29 cellular contexts compared by ENCODE assay signal in the genomic region with DNA sequence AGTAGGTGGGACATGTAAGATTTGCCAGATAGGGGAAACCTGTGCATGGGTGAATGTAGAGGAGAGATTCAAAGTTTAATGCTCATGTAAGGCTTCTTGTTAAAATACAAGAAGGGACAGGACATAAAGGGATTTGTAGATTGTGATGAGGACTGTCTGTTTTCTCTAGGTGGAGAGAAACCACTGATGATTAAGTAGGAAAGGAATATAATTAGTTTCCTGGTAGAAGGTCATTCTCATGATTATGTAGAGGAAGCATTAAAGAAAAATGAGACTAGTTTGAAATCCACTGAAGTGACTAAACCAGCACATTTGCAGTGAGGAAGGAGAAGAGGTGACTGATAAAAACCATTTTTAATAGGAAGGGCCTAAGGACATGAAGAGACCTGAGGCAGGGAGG. TPM values are rescaled to one million over a fixed set of nuclear protein-coding genes. Genes with fewer than 3 reads are reported as not detected.
DNase-seq lines count a peak whose midpoint lies in the region; ATAC-seq and TF ChIP-seq lines count a peak whose summit lies in the region.
"Had no signal": no experiment of that assay in that cellular context is flagged by ENCODE, and none has a peak within 500 bp of the region (broad histone marks: within the 10 kb centered on the region; RNA-seq: fewer than 3 reads in every experiment).

No MANE protein-coding gene starts in this region.

- H3K9me3 ChIP-seq in RWPE2 (ENCODE audit: severe bottlenecking) (no peaks in the 10 kb centered on the region), hepatocyte (ENCODE audit: low read depth) (no peaks in the 10 kb centered on the region)
- H3K9me3 ChIP-seq: adrenal gland; BLaER1 treated with 17β-estradiol and CSF1 and Interleukin-3, amounts not matched to agents 10 nM and 100 nM; left lung; tibial nerve had no signal

- H3K4me2 ChIP-seq in hepatocyte, result no peak overlapping the region

- DNase-seq in natural killer cell treated with Interleukin-12 subunit alpha and Interleukin-12 subunit beta and Interleukin-15 and Interleukin-18, amount 100 ng/mL, for 72 hours (ENCODE audit: low spot score), result no peak
- DNase-seq in natural killer cell (no peak), RWPE2 (ENCODE audit: low spot score) (no peak), hepatocyte (ENCODE audit: low spot score) (no peak), foreskin melanocyte (no peak), NCI-H524 treated with DMSO at 0.1 percent for 48 hours (lab: John Stamatoyannopoulos, UW) (no peak)
- DNase-seq: activated CD4-positive, alpha-beta T cell treated with anti-CD3 and anti-CD28 coated beads, Interleukin-2, amount 50 U/mL, for 48 hours; activated gamma-delta T cell; adrenal gland; caudate nucleus; erythroblast; GDM1; left lung; midbrain; NCI-H1092; NCI-H2081 treated with DMSO at 0.1 percent for 48 hours; NK-92 treated with Interleukin-12 subunit alpha and Interleukin-12 subunit beta, amount 100 ng/mL, for 24 hours; posterior cingulate gyrus; stimulated activated CD4-positive, alpha-beta T cell treated with anti-CD3 and anti-CD28 coated beads, Interleukin-2, amount 100 ng/mL, for 24 hours; stimulated activated naive CD8-positive, alpha-beta T cell treated with anti-CD3 and anti-CD28 coated beads, Interleukin-15, Interleukin-2, amounts not matched to agents 100 U/mL and 50 U/mL, for 24 hours had no signal

- H3K9me3 Mint-ChIP-seq in natural killer cell treated with Interleukin-12 subunit alpha and Interleukin-12 subunit beta and Interleukin-15 and Interleukin-18, amount 100 ng/mL, for 72 hours, result peaks cover 9% of the 10 kb centered on the region
- H3K9me3 Mint-ChIP-seq in natural killer cell, result peaks cover 2 to 9% of the 10 kb centered on the region in 2 donors
- H3K9me3 Mint-ChIP-seq: neural crest cell; T-helper 2 cell treated with Interferon-gamma antibody and Interleukin-4, amounts not matched to agents 5 μg/mL and 100 μg/mL, for 36 hours; WTC11 had no signal

- H3K27me3 ChIP-seq in RWPE2 (ENCODE audit: insufficient read depth, poor library complexity, severe bottlenecking) (no peaks in the 10 kb centered on the region), hepatocyte (no peaks in the 10 kb centered on the region)
- H3K27me3 ChIP-seq: adrenal gland; BLaER1 treated with 17β-estradiol and CSF1 and Interleukin-3, amounts not matched to agents 10 nM and 100 nM; left lung; tibial nerve had no signal

- peak overlapping the region; percentile 30 to 77 for H3K27ac Mint-ChIP-seq in natural killer cell treated with Interleukin-12 subunit alpha and Interleukin-12 subunit beta and Interleukin-15 and Interleukin-18, amount 100 ng/mL, for 72 hours
- H3K27ac Mint-ChIP-seq in natural killer cell, result no peak overlapping the region
- H3K27ac Mint-ChIP-seq: T-helper 2 cell treated with Interferon-gamma antibody and Interleukin-4, amounts not matched to agents 5 μg/mL and 100 μg/mL, for 36 hours; WTC11 had no signal

- H3K4me1 ChIP-seq in RWPE2 (ENCODE audit: insufficient read depth, poor library complexity, severe bottlenecking) (peaks cover 17% of the 10 kb centered on the region), hepatocyte (ENCODE audit: insufficient read depth) (peaks cover 4% of the 10 kb centered on the region)
- H3K4me1 ChIP-seq: adrenal gland, left lung had no signal

- H3K27ac ChIP-seq in RWPE2 (ENCODE audit: poor library complexity, severe bottlenecking) (peak overlapping the region; percentile 44), hepatocyte (peak overlapping the region; percentile 35)
- H3K27ac ChIP-seq: adrenal gland, left lung, tibial nerve had no signal

- H3K27me3 Mint-ChIP-seq in natural killer cell treated with Interleukin-12 subunit alpha and Interleukin-12 subunit beta and Interleukin-15 and Interleukin-18, amount 100 ng/mL, for 72 hours, result peaks cover 4 to 9% of the 10 kb centered on the region in 2 donors
- no peaks in the 10 kb centered on the region for H3K27me3 Mint-ChIP-seq in natural killer cell (ENCODE audit: low read depth in 2 of 2)

- no peaks in the 10 kb centered on the region for H3K36me3 ChIP-seq in RWPE2 (ENCODE audit: low read depth)
- no peaks in the 10 kb centered on the region for H3K36me3 ChIP-seq in hepatocyte (replicated peaks; ENCODE audit: insufficient read depth, low read depth)
- H3K36me3 ChIP-seq: adrenal gland; BLaER1 treated with 17β-estradiol and CSF1 and Interleukin-3, amounts not matched to agents 10 nM and 100 nM; left lung; tibial nerve had no signal

- H3K9me2 ChIP-seq in hepatocyte (replicated peaks; ENCODE audit: insufficient read depth), result no peaks in the 10 kb centered on the region

- no peaks in the 10 kb centered on the region for H4K20me1 ChIP-seq in hepatocyte (ENCODE audit: insufficient read depth, poor library complexity, severe bottlenecking)
- H4K20me1 ChIP-seq: BLaER1 treated with 17β-estradiol and CSF1 and Interleukin-3, amounts not matched to agents 10 nM and 100 nM had no signal

- TF ChIP-seq CTCF in natural killer cell (IDR thresholded peaks at IDR 0.05) (no peak), RWPE2 (IDR thresholded peaks at IDR 0.05; ENCODE audit: poor library complexity, severe bottlenecking) (no peak), hepatocyte (IDR thresholded peaks at IDR 0.05; ENCODE audit: poor library complexity) (no peak)

- peak overlapping the region; percentile 20 for H3K4me3 Mint-ChIP-seq in natural killer cell treated with Interleukin-12 subunit alpha and Interleukin-12 subunit beta and Interleukin-15 and Interleukin-18, amount 100 ng/mL, for 72 hours
- H3K4me3 Mint-ChIP-seq in natural killer cell, result no peak overlapping the region
- H3K4me3 Mint-ChIP-seq: neural crest cell; T-helper 2 cell treated with Interferon-gamma antibody and Interleukin-4, amounts not matched to agents 5 μg/mL and 100 μg/mL, for 36 hours; WTC11 had no signal

- H2AFZ ChIP-seq in hepatocyte, result no peak overlapping the region

- no peaks in the 10 kb centered on the region for H3K79me2 ChIP-seq in hepatocyte

- H3K4me3 ChIP-seq in RWPE2 (ENCODE audit: severe bottlenecking) (no peak overlapping the region), hepatocyte (no peak overlapping the region)
- H3K4me3 ChIP-seq: adrenal gland; BLaER1 treated with 17β-estradiol and CSF1 and Interleukin-3, amounts not matched to agents 10 nM and 100 nM; left lung; tibial nerve had no signal

- peaks cover 12 to 28% of the 10 kb centered on the region in 2 donors for H3K4me1 Mint-ChIP-seq in natural killer cell treated with Interleukin-12 subunit alpha and Interleukin-12 subunit beta and Interleukin-15 and Interleukin-18, amount 100 ng/mL, for 72 hours (ENCODE audit: low read depth in 2 of 2)
- no peaks in the 10 kb centered on the region for H3K4me1 Mint-ChIP-seq in natural killer cell

- H3K36me3 Mint-ChIP-seq in natural killer cell treated with Interleukin-12 subunit alpha and Interleukin-12 subunit beta and Interleukin-15 and Interleukin-18, amount 100 ng/mL, for 72 hours, result peaks cover 4% of the 10 kb centered on the region
- H3K36me3 Mint-ChIP-seq in natural killer cell, result no peaks in the 10 kb centered on the region
- H3K36me3 Mint-ChIP-seq: WTC11 had no signal

- intact Hi-C loops in natural killer cell (cut with micrococcal nuclease), result no loop called here

- no peak for ATAC-seq in natural killer cell treated with Interleukin-12 subunit alpha and Interleukin-12 subunit beta and Interleukin-15 and Interleukin-18, amount 100 ng/mL, for 72 hours
- ATAC-seq in natural killer cell, result no peak
- peak; percentile 34; the same call in 2 of the 3 replicates for ATAC-seq in RWPE2 (ENCODE audit: low read depth)
- no peak for ATAC-seq in GM18870 (IDR thresholded peaks at IDR 0.05; ENCODE audit: unreplicated experiment)
- no peak for ATAC-seq in HG02885 (IDR thresholded peaks at IDR 0.05; ENCODE audit: poor library complexity, unreplicated experiment)
- ATAC-seq: left lung; stimulated activated naive CD8-positive, alpha-beta T cell treated with anti-CD3 and anti-CD28 coated beads, Interleukin-15, Interleukin-2, amounts not matched to agents 100 U/mL and 50 U/mL, for 24 hours had no signal

RNA-seq across cellular contexts. Expression of gene MACC1, which starts 19.6 kb away (rescaled TPM):
- 1 to 10 TPM; 2.6 to 5.5 TPM for total RNA-seq in natural killer cell treated with Interleukin-12 subunit alpha and Interleukin-12 subunit beta and Interleukin-15 and Interleukin-18, amount 100 ng/mL, for 72 hours
- under 1 TPM; 0.09 to 0.45 (median 0.26) TPM for total RNA-seq in natural killer cell
- total RNA-seq in hepatocyte, result 42.9 and 46.0 TPM in 2 replicates
- 6.9 and 7.2 TPM in 2 replicates for polyA plus RNA-seq in hepatocyte
- total RNA-seq: A172, skeletal muscle tissue had no signal

Comparison
In these comparisons a context has a peak if more than half of its experiments do, and no peak if none do; other contexts are left out.
1. H3K27ac Mint-ChIP-seq: peak in natural killer cell treated with Interleukin-12 subunit alpha and Interleukin-12 subunit beta and Interleukin-15 and Interleukin-18, amount 100 ng/mL, for 72 hours (2 of 2); none in natural killer cell (0 of 2).